1 cellular context compared by ENCODE assay signal in genomic region chr4:22356996-22357596, GRCh38.
TF ChIP-seq lines count a peak whose summit lies in the region.

No MANE protein-coding gene starts in this region.

TF ChIP-seq in GM12878, 131 proteins besides CTCF, POLR2A, EP300 and RAD21 (continued from another document):
- TF ChIP-seq PBX3 (IDR thresholded peaks at IDR 0.05; ENCODE audit: insufficient replicate concordance, low read depth, low read length) (no peak), YY1 (IDR thresholded peaks at IDR 0.05; ENCODE audit: low read depth, low read length) (peak; percentile 46), USF2 (IDR thresholded peaks at IDR 0.05; ENCODE audit: borderline replicate concordance, low read depth, low read length) (no peak)
